8 cellular contexts compared by ENCODE assay signal in the genomic region with DNA sequence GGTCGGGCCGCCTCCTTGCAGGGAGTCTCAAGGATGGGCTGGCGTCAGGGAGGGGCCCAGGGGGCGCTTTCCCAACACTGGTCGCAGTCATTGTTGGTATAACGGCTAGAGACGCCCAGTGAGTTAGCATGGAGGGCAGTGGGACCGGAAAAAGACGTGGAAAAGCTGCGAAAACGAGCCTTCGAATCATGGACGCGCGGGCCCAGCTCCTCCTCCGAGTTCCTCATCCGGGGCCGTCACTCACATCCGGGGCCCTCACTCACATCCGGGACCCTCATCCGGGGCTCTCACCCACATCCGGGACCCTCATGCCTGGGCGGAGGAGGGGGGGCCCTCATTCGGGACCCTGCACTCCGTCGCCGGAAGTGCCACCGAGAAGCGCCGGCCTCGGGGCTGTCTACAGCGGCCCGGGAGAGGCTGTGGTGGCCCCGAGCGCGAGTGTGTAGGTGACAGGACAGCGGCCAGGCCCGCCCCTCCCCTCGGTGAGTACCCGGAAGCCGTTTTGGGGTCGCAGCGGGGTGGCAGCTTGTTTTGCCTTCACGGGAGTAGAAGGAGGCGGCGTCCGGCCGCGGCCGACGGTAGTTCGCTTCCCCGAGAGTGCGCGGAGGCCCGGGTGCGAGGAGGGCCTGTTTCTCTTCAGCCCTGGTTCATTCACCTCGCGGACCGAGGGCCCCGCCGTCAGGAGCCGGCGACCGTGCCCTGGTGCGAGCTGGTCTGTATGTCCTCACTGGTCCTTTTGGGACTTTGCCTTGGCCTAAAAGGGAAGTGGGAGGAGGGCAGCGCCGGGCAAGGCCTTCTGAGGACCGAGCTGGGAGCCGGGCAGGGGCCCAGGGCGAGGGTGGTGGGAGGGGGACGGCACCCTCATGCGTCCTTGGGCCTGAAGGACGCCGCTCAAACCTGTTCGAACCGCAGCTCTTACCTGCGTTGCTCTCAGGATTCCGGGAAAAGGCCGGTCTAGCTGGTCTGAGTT. TPM values are rescaled to one million over a fixed set of nuclear protein-coding genes. Genes with fewer than 3 reads are reported as not detected.
A peak's percentile ranks its signal among the peaks of the same experiment; 100 is the strongest.
DNase-seq lines count a peak whose midpoint lies in the region; ATAC-seq and TF ChIP-seq lines count a peak whose summit lies in the region.

A gene with protein sequence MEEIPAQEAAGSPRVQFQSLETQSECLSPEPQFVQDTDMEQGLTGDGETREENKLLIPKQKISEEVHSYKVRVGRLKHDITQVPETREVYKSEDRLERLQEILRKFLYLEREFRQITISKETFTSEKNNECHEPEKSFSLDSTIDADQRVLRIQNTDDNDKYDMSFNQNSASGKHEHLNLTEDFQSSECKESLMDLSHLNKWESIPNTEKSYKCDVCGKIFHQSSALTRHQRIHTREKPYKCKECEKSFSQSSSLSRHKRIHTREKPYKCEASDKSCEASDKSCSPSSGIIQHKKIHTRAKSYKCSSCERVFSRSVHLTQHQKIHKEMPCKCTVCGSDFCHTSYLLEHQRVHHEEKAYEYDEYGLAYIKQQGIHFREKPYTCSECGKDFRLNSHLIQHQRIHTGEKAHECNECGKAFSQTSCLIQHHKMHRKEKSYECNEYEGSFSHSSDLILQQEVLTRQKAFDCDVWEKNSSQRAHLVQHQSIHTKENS (plus strand): TSS at position 337 of the 970 bp plus-strand sequence. CDS start 1,918 bp downstream, outside the sequence.

- ATAC-seq in HG03457 (IDR thresholded peaks at IDR 0.05; ENCODE audit: unreplicated experiment), result peak; percentile 55

- H3K4me1 ChIP-seq in BE2C (no peaks in the 10 kb centered on the region), liver (ENCODE audit: control insufficient read depth in 4 of 4, insufficient read depth in 4 of 4, low read length in 3 of 4) (peaks cover 3 to 14% (median 9%) of the 10 kb centered on the region in 4 donors)

- CTCF ChIA-PET in activated CD4-positive, alpha-beta memory T cell treated with anti-CD3 and anti-CD28 coated beads for 36 hours (lab: Charles Lee), result interaction anchor here (1.7 kb wide), 1 partner anchor 356 kb away, joined by 3 read pairs; no protein-coding TSS in a partner anchor

- POLR2A ChIA-PET in activated CD4-positive, alpha-beta memory T cell treated with anti-CD3 and anti-CD28 coated beads for 36 hours (lab: Charles Lee), result interaction anchor here (0.5 to 2.9 kb wide), 14 partner anchors 12 to 543 kb away, joined by 3 to 13 read pairs (median 4); a partner anchor contains a TSS

- H3K27me3 ChIP-seq in BE2C (no peaks in the 10 kb centered on the region), dorsolateral prefrontal cortex (no peaks in the 10 kb centered on the region), liver (ENCODE audit: control insufficient read depth in 4 of 4, insufficient read depth in 4 of 4, low read length in 3 of 4) (no peaks in the 10 kb centered on the region)

- no peaks in the 10 kb centered on the region for H3K9me3 Mint-ChIP-seq in activated CD4-positive, alpha-beta memory T cell treated with anti-CD3 and anti-CD28 coated beads for 36 hours

- peak within 1 kb of the TSS; percentile 95 to 96 for H3K9ac ChIP-seq in liver (ENCODE audit: low read depth in 1 of 2, low read length in 2 of 2)

- no peaks in the 10 kb centered on the region for H3K27me3 Mint-ChIP-seq in activated CD4-positive, alpha-beta memory T cell treated with anti-CD3 and anti-CD28 coated beads for 36 hours

- TF ChIP-seq RAD21 in liver (IDR thresholded peaks at IDR 0.05), result no peak

- H3K27ac Mint-ChIP-seq in activated CD4-positive, alpha-beta memory T cell treated with anti-CD3 and anti-CD28 coated beads for 36 hours, result peak within 1 kb of the TSS; percentile 97

- H3K4me3 ChIP-seq in BE2C (ENCODE audit: low read depth, low read length) (peak within 1 kb of the TSS; percentile 98), dorsolateral prefrontal cortex (peak within 1 kb of the TSS; percentile 65 to 100 (median 96)), liver (ENCODE audit: low read depth in 1 of 3, low read length in 3 of 3) (peak within 1 kb of the TSS; percentile 71 to 100 (median 90))

- TF ChIP-seq CTCF in BE2C (IDR thresholded peaks at IDR 0.05; ENCODE audit: low read depth, low read length) (no peak), dorsolateral prefrontal cortex (IDR thresholded peaks at IDR 0.05 in 54 of 56, conservative IDR thresholded peaks at IDR 0.05 in 2 of 56; ENCODE audit: low read depth in 1 of 56, partially characterized antibody in 56 of 56) (peak in 19 of 56 donors; percentile 5 to 41 (median 16)), liver (IDR thresholded peaks at IDR 0.05; ENCODE audit: low read depth, low read length, missing input control) (no peak)

- H3K27ac ChIP-seq in dorsolateral prefrontal cortex (peak within 1 kb of the TSS; percentile 86 to 99 (median 97)), liver (ENCODE audit: low read depth in 1 of 2, low read length in 2 of 2) (peak within 1 kb of the TSS; percentile 92)

- peaks cover 44% of the 10 kb centered on the region for H3K4me1 Mint-ChIP-seq in activated CD4-positive, alpha-beta memory T cell treated with anti-CD3 and anti-CD28 coated beads for 36 hours (ENCODE audit: low read depth)

- intact Hi-C loops in activated CD4-positive, alpha-beta memory T cell treated with anti-CD3 and anti-CD28 coated beads for 36 hours (cut with micrococcal nuclease), result loop anchor here (2.0 to 10.0 kb wide), 2 partner anchors 58 to 154 kb away; a partner anchor contains a TSS
- intact Hi-C loops in dorsolateral prefrontal cortex (cut with DNase I), result loop anchor here (2.0 to 10.0 kb wide), 4 partner anchors 58 to 84 kb away; a partner anchor contains a TSS

- H3K9me3 ChIP-seq in BE2C (no peaks in the 10 kb centered on the region), liver (ENCODE audit: control insufficient read depth in 4 of 4, low read length in 3 of 4) (no peaks in the 10 kb centered on the region)

- peak within 1 kb of the TSS; percentile 97 for H3K4me3 Mint-ChIP-seq in activated CD4-positive, alpha-beta memory T cell treated with anti-CD3 and anti-CD28 coated beads for 36 hours

- DNase-seq in BE2C, result peak; percentile 97
- peak; percentile 85 for DNase-seq in GM19240 (ENCODE audit: insufficient read length, low spot score)
- peak; percentile 97 for DNase-seq in NCI-H69 (lab: John Stamatoyannopoulos, UW)
- peak; percentile 92 for DNase-seq in activated CD4-positive, alpha-beta memory T cell treated with anti-CD3 and anti-CD28 coated beads for 36 hours
- peak; percentile 77 to 93 (median 87) for DNase-seq in dorsolateral prefrontal cortex
- peak; percentile 89 for DNase-seq in stimulated activated CD4-positive, alpha-beta T cell treated with anti-CD3 and anti-CD28 coated beads, Interleukin-4, amount 100 ng/mL, for 24 hours

- WGBS in liver, result under 1% methylated on average over 80 of the region's 80 CpGs

- peaks cover 27% of the 10 kb centered on the region for H3K36me3 ChIP-seq in BE2C
- H3K36me3 ChIP-seq in liver (ENCODE audit: control insufficient read depth in 4 of 4, insufficient read depth in 3 of 4, low read depth in 1 of 4, low read length in 3 of 4), result peaks cover 9 to 35% (median 31%) of the 10 kb centered on the region in 4 donors

- H3K36me3 Mint-ChIP-seq in activated CD4-positive, alpha-beta memory T cell treated with anti-CD3 and anti-CD28 coated beads for 36 hours, result peaks cover 44% of the 10 kb centered on the region

TF ChIP-seq in liver, 16 proteins besides CTCF, POLR2A, EP300 and RAD21:
- TF ChIP-seq HNF4A (conservative IDR thresholded peaks at IDR 0.05) (peak; percentile 15 to 40), HNF4G (IDR thresholded peaks at IDR 0.05) (no peak), JUND (IDR thresholded peaks at IDR 0.05) (peak in 1 of 2 donors; percentile 9), TAF1 (conservative IDR thresholded peaks at IDR 0.05) (peak; percentile 61), YY1 (IDR thresholded peaks at IDR 0.05) (peak; percentile 91), FOXA1 (IDR thresholded peaks at IDR 0.05) (no peak), GABPA (IDR thresholded peaks at IDR 0.05 in 1 of 2, conservative IDR thresholded peaks at IDR 0.05 in 1 of 2) (peak; percentile 75 to 91), RXRA (IDR thresholded peaks at IDR 0.05) (peak in 1 of 2 donors; percentile 43)
- TF ChIP-seq, protein P1, sequence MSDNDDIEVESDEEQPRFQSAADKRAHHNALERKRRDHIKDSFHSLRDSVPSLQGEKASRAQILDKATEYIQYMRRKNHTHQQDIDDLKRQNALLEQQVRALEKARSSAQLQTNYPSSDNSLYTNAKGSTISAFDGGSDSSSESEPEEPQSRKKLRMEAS (IDR thresholded peaks at IDR 0.05), result no peak

RNA-seq across cellular contexts. Expression of the gene that starts here (rescaled TPM):
- 35.2 TPM for polyA plus RNA-seq in BE2C (2012; ENCODE audit: insufficient read depth, insufficient read length, low read depth)
- total RNA-seq in activated CD4-positive, alpha-beta memory T cell treated with anti-CD3 and anti-CD28 coated beads for 36 hours, result 10 to 100 TPM; 47.9 to 49.8 TPM
- total RNA-seq in dorsolateral prefrontal cortex, result 100 to 1,000 TPM in 16 of 120 experiments, 10 to 100 TPM in 104; 60.1 to 125 (median 87.8) TPM
- total RNA-seq in liver, result 10 to 100 TPM; 37.2 to 59.7 TPM
- 10 to 100 TPM; 15.9 to 27.6 TPM for polyA plus RNA-seq in liver

Comparison
In these comparisons a context has a peak if more than half of its experiments do, and no peak if none do; other contexts are left out.
1. Peak in every context shown above with its lines: DNase-seq, ATAC-seq, H3K4me3 ChIP-seq and H3K27ac ChIP-seq.